ENCODE assay signal across 8 cellular contexts in the genomic region with DNA sequence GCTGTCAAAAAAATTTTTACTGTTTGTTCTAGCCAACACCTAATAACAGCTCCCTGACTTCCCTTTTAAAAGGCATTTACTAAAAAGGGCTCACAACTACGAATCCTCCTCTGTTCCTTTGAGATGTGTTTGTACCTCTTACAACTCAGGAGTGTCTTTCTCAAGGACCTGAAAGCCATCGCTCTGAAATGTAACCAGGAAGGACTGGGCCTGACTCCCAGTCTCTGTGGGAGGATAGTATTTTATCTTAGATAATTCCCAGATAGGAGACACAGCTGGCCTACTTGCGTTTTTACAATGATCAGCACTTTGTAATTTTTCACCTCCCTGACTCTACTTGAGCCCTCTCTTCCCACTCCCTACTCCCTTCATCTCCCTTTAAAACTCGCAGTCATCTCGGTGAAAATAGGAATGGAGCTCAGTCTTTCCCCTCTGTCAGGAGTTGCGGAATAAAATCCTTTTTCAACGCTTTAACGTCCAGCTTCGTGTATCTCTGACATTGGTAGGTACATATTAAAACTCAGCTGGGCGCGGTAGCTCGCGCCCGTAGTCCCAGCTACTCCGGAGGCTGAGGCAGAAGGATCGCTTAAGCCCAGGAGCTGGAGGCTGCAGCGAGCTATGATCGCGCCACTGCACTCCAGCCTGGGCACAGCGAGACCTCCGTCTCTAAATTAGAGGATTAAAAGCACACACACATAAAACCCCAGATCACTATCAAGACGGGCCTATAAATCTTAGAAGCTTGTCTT. TPM values are rescaled to one million over a fixed set of nuclear protein-coding genes. Genes with fewer than 3 reads are reported as not detected.
DNase-seq lines count a peak whose midpoint lies in the region; ATAC-seq and TF ChIP-seq lines count a peak whose summit lies in the region.

No MANE protein-coding gene starts in this region.

- no peak for TF ChIP-seq POLR2A in suprapubic skin (IDR thresholded peaks at IDR 0.05)

- peak overlapping the region; percentile 91 for H3K4me3 Mint-ChIP-seq in activated naive CD4-positive, alpha-beta T cell treated with anti-CD3 and anti-CD28 coated beads, Interleukin-2, amount 50 U/mL, for 24 hours

- no peaks in the 10 kb centered on the region for H3K27me3 Mint-ChIP-seq in activated naive CD4-positive, alpha-beta T cell treated with anti-CD3 and anti-CD28 coated beads, Interleukin-2, amount 50 U/mL, for 24 hours

- no peaks in the 10 kb centered on the region for H3K27me3 ChIP-seq in cardiac muscle cell
- H3K27me3 ChIP-seq in suprapubic skin, result no peaks in the 10 kb centered on the region

- peaks cover 7% of the 10 kb centered on the region for H3K36me3 Mint-ChIP-seq in activated naive CD4-positive, alpha-beta T cell treated with anti-CD3 and anti-CD28 coated beads, Interleukin-2, amount 50 U/mL, for 24 hours

- H3K4me1 ChIP-seq in cardiac muscle cell (ENCODE audit: low read depth), result peaks cover 21% of the 10 kb centered on the region
- H3K4me1 ChIP-seq in suprapubic skin, result peaks cover 35% of the 10 kb centered on the region

- H3K4me3 ChIP-seq in cardiac muscle cell, result peak overlapping the region; percentile 99
- H3K4me3 ChIP-seq in iPS-18c (ENCODE audit: insufficient read depth, low read depth, low read length), result peak overlapping the region; percentile 64
- H3K4me3 ChIP-seq in suprapubic skin, result peak overlapping the region; percentile 58

- TF ChIP-seq EP300 in suprapubic skin (IDR thresholded peaks at IDR 0.05), result no peak

- peaks cover 2% of the 10 kb centered on the region for H3K36me3 ChIP-seq in cardiac muscle cell
- no peaks in the 10 kb centered on the region for H3K36me3 ChIP-seq in suprapubic skin

- DNase-seq in cardiac muscle cell (ENCODE audit: low read depth in 1 of 2, low spot score in 1 of 2) (peak in 1 of 2 donors; percentile 28), cardiac septum (ENCODE audit: low spot score) (no peak), suprapubic skin (ENCODE audit: low spot score in 2 of 2) (no peak), NCI-H2196 (lab: John Stamatoyannopoulos, UW; ENCODE audit: unreplicated experiment) (no peak)
- DNase-seq in effector CD4-positive, alpha-beta T cell, result no peak

- H3K9me3 Mint-ChIP-seq in activated naive CD4-positive, alpha-beta T cell treated with anti-CD3 and anti-CD28 coated beads, Interleukin-2, amount 50 U/mL, for 24 hours, result no peaks in the 10 kb centered on the region

- 44% methylated on average over 22 of the region's 22 CpGs for WGBS in suprapubic skin

- H3K27ac ChIP-seq in cardiac muscle cell (peak overlapping the region; percentile 96), suprapubic skin (peak overlapping the region; percentile 94)

- ATAC-seq in HG02588 (IDR thresholded peaks at IDR 0.05; ENCODE audit: unreplicated experiment), result no peak

- peak overlapping the region; percentile 96 for H3K27ac Mint-ChIP-seq in activated naive CD4-positive, alpha-beta T cell treated with anti-CD3 and anti-CD28 coated beads, Interleukin-2, amount 50 U/mL, for 24 hours

- H3K4me1 Mint-ChIP-seq in activated naive CD4-positive, alpha-beta T cell treated with anti-CD3 and anti-CD28 coated beads, Interleukin-2, amount 50 U/mL, for 24 hours, result peaks cover 80% of the 10 kb centered on the region

- H3K9me3 ChIP-seq in cardiac muscle cell (ENCODE audit: low read depth) (no peaks in the 10 kb centered on the region), iPS-18c (ENCODE audit: control insufficient read depth, insufficient read depth, low read length) (no peaks in the 10 kb centered on the region), suprapubic skin (no peaks in the 10 kb centered on the region)

- TF ChIP-seq CTCF in cardiac muscle cell (IDR thresholded peaks at IDR 0.05; ENCODE audit: low read depth, low read length) (no peak), suprapubic skin (IDR thresholded peaks at IDR 0.05) (no peak)

- intact Hi-C loops in cardiac septum (cut with DNase I), result no loop called here

RNA-seq across cellular contexts. Expression of gene KRCC1, which starts 1.1 kb away (rescaled TPM):
- total RNA-seq in cardiac muscle cell, result 26.6 and 26.7 TPM in 2 replicates
- polyA plus RNA-seq in cardiac muscle cell, result 26.5 and 29.5 TPM in 2 replicates
- total RNA-seq in cardiac septum, result 25.2 TPM
- 10 to 100 TPM; 12.9 to 22.1 (median 17.9) TPM for total RNA-seq in suprapubic skin

RNA-seq across cellular contexts. Expression of gene SMYD1, which starts 13.2 kb away (rescaled TPM):
- 289 and 375 TPM in 2 replicates for total RNA-seq in cardiac muscle cell
- polyA plus RNA-seq in cardiac muscle cell, result 211 and 303 TPM in 2 replicates
- 295 TPM for total RNA-seq in cardiac septum
- total RNA-seq in suprapubic skin, result not detected

RNA-seq across cellular contexts. Expression of gene RNU2-63P, which starts 38.1 kb away (rescaled TPM):
- total RNA-seq in cardiac muscle cell (not detected in 2 replicates), cardiac septum (not detected), suprapubic skin (not detected)
- 1.7 TPM in 1 of 2 replicates, not detected in the other for polyA plus RNA-seq in cardiac muscle cell

Comparison
In these comparisons a context has a peak if more than half of its experiments do, and no peak if none do; other contexts are left out.
1. RNA of gene SMYD1, which starts 13.2 kb away (total RNA-seq): 289 to 375 TPM in cardiac muscle cell and 295 TPM in cardiac septum (single experiment); not detected in suprapubic skin; every median in the first group is over 100 times any median in the second.
2. Peak in every context shown above with its lines, with median percentiles within 50 percentile points of each other: H3K4me3 ChIP-seq.